ENCODE assay signal across 11 cellular contexts in the genomic region with DNA sequence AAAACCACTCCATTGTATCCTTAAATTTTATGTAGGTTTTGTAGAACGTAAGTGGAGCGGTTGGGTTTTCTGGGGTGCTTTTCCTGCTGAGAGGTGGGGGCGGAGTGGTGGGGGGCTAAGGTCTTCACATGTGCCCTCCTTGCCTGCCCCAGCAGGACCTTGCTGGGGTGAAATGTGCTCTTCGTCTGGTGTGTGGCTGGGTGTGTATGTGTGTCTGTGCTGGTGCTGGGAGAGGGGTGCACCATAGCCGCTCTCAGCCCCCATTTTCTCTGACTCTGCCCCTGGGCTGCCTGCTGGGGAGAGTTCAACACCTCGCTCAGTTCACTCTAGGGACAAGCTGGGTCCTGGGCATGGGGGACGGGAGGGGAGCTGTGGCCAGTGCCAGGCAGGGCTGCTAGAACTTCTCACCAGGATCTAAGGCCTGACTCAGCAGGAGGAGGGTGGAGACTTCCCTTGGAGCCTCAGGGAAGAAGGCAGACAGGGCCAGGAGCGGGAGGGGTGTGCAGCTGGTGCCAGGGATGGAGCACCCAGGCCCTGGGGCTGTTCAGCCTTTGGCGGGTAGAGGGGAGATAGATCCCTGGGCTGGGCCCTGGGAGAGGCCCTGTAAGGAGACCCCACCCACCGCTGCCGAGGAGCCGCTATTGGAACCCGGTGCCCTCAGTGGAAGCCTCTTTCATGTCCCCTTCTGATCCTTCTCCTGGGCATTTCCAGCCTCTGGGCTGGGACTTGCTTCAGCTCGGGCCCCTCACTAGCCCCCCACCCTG. TPM values are rescaled to one million over a fixed set of nuclear protein-coding genes. Genes with fewer than 3 reads are reported as not detected.
DNase-seq lines count a peak whose midpoint lies in the region; ATAC-seq and TF ChIP-seq lines count a peak whose summit lies in the region.
"Had no signal": no experiment of that assay in that cellular context is flagged by ENCODE, and none has a peak within 500 bp of the region (broad histone marks: within the 10 kb centered on the region; RNA-seq: fewer than 3 reads in every experiment).

No MANE protein-coding gene starts in this region.

- DNase-seq in activated CD4-positive, alpha-beta T cell treated with anti-CD3 and anti-CD28 coated beads, Interleukin-2, amount 10 ng/mL, durations not matched to agents 24 days and 14 days, result no peak
- DNase-seq in activated CD4-positive, alpha-beta T cell treated with anti-CD3 and anti-CD28 coated beads for 36 hours, result no peak
- DNase-seq in SW 1271 (lab: John Stamatoyannopoulos, UW) (peak; percentile 44 to 77), glomerular visceral epithelial cell (ENCODE audit: extremely low spot score) (peak; percentile 59), suprapubic skin (ENCODE audit: low spot score in 2 of 2) (no peak), GM20000 (ENCODE audit: low spot score) (no peak)
- DNase-seq in CD8-positive, alpha-beta memory T cell, result no peak
- no peak for DNase-seq in stimulated activated CD4-positive, alpha-beta T cell treated with anti-CD3 and anti-CD28 coated beads, Interleukin-2, amount 100 ng/mL, for 24 hours
- DNase-seq: AML-193, dorsolateral prefrontal cortex, NCI-H1417 treated with DMSO at 0.1 percent for 48 hours had no signal

- no peaks in the 10 kb centered on the region for H3K9me3 Mint-ChIP-seq in activated CD4-positive, alpha-beta T cell treated with anti-CD3 and anti-CD28 coated beads, Interleukin-2, amount 10 ng/mL, durations not matched to agents 24 days and 14 days
- H3K9me3 Mint-ChIP-seq in activated CD4-positive, alpha-beta T cell treated with anti-CD3 and anti-CD28 coated beads for 36 hours (ENCODE audit: low read depth), result no peaks in the 10 kb centered on the region
- no peaks in the 10 kb centered on the region for H3K9me3 Mint-ChIP-seq in CD8-positive, alpha-beta memory T cell

- no peak for TF ChIP-seq EP300 in suprapubic skin (IDR thresholded peaks at IDR 0.05)

- ATAC-seq in activated CD4-positive, alpha-beta T cell treated with anti-CD3 and anti-CD28 coated beads for 36 hours, result no peak

- peaks cover 53% of the 10 kb centered on the region for H3K4me1 ChIP-seq in suprapubic skin
- peaks cover 17% of the 10 kb centered on the region for H3K4me1 ChIP-seq in CD8-positive, alpha-beta memory T cell (ENCODE audit: insufficient read depth, low read length)

- H3K36me3 ChIP-seq in suprapubic skin, result no peaks in the 10 kb centered on the region
- no peaks in the 10 kb centered on the region for H3K36me3 ChIP-seq in CD8-positive, alpha-beta memory T cell (ENCODE audit: insufficient read depth, low read length)

- H3K4me1 Mint-ChIP-seq in activated CD4-positive, alpha-beta T cell treated with anti-CD3 and anti-CD28 coated beads, Interleukin-2, amount 10 ng/mL, durations not matched to agents 24 days and 14 days, result peaks cover 28% of the 10 kb centered on the region
- H3K4me1 Mint-ChIP-seq in activated CD4-positive, alpha-beta T cell treated with anti-CD3 and anti-CD28 coated beads for 36 hours, result peaks cover 14% of the 10 kb centered on the region
- peaks cover 11 to 56% (median 16%) of the 10 kb centered on the region in 3 donors for H3K4me1 Mint-ChIP-seq in CD8-positive, alpha-beta memory T cell

- POLR2A ChIA-PET in activated CD4-positive, alpha-beta T cell treated with anti-CD3 and anti-CD28 coated beads for 36 hours (lab: Charles Lee), result interaction anchor here (0.6 kb wide), 1 partner anchor 130 kb away, joined by 3 read pairs; no protein-coding TSS in a partner anchor
- POLR2A ChIA-PET in CD8-positive, alpha-beta memory T cell (lab: Charles Lee), result interaction anchor here (0.7 kb wide), 1 partner anchor 43 kb away, joined by 4 read pairs; no protein-coding TSS in a partner anchor

- H3K27ac ChIP-seq in suprapubic skin, result peak overlapping the region; percentile 10
- no peak overlapping the region for H3K27ac ChIP-seq in CD8-positive, alpha-beta memory T cell (ENCODE audit: low read depth, low read length)

- H3K27me3 Mint-ChIP-seq in activated CD4-positive, alpha-beta T cell treated with anti-CD3 and anti-CD28 coated beads, Interleukin-2, amount 10 ng/mL, durations not matched to agents 24 days and 14 days, result peaks cover 22% of the 10 kb centered on the region
- peaks cover 18% of the 10 kb centered on the region for H3K27me3 Mint-ChIP-seq in activated CD4-positive, alpha-beta T cell treated with anti-CD3 and anti-CD28 coated beads for 36 hours
- H3K27me3 Mint-ChIP-seq in CD8-positive, alpha-beta memory T cell, result peaks cover 25 to 29% of the 10 kb centered on the region in 2 donors

- H3K36me3 Mint-ChIP-seq in activated CD4-positive, alpha-beta T cell treated with anti-CD3 and anti-CD28 coated beads, Interleukin-2, amount 10 ng/mL, durations not matched to agents 24 days and 14 days (ENCODE audit: low read depth), result no peaks in the 10 kb centered on the region
- no peaks in the 10 kb centered on the region for H3K36me3 Mint-ChIP-seq in activated CD4-positive, alpha-beta T cell treated with anti-CD3 and anti-CD28 coated beads for 36 hours (ENCODE audit: low read depth)
- no peaks in the 10 kb centered on the region for H3K36me3 Mint-ChIP-seq in CD8-positive, alpha-beta memory T cell

- no peaks in the 10 kb centered on the region for H3K9me3 ChIP-seq in suprapubic skin
- no peaks in the 10 kb centered on the region for H3K9me3 ChIP-seq in CD8-positive, alpha-beta memory T cell (ENCODE audit: low read length)

- CTCF ChIA-PET in activated CD4-positive, alpha-beta T cell treated with anti-CD3 and anti-CD28 coated beads for 36 hours (lab: Charles Lee), result interaction anchor here (0.6 to 1.2 kb wide), 2 partner anchors 28 to 64 kb away, joined by 3 read pairs; a partner anchor contains a TSS
- CTCF ChIA-PET in CD8-positive, alpha-beta memory T cell (lab: Charles Lee), result interaction anchor here (0.6 to 3.2 kb wide), 4 partner anchors 9 to 465 kb away, joined by 3 to 17 read pairs (median 4); no protein-coding TSS in a partner anchor

- peaks cover 63% of the 10 kb centered on the region for H3K27me3 ChIP-seq in suprapubic skin
- H3K27me3 ChIP-seq in CD8-positive, alpha-beta memory T cell (ENCODE audit: insufficient read depth, low read length, poor library complexity, severe bottlenecking), result peaks cover 5% of the 10 kb centered on the region

- peak overlapping the region; percentile 28 for H3K4me3 Mint-ChIP-seq in activated CD4-positive, alpha-beta T cell treated with anti-CD3 and anti-CD28 coated beads, Interleukin-2, amount 10 ng/mL, durations not matched to agents 24 days and 14 days
- no peak overlapping the region for H3K4me3 Mint-ChIP-seq in activated CD4-positive, alpha-beta T cell treated with anti-CD3 and anti-CD28 coated beads for 36 hours
- peak overlapping the region in 2 of 7 donors; percentile 46 to 68 for H3K4me3 Mint-ChIP-seq in CD8-positive, alpha-beta memory T cell

- no peak for TF ChIP-seq CTCF in suprapubic skin (IDR thresholded peaks at IDR 0.05)
- no peak for TF ChIP-seq CTCF in GM20000 (IDR thresholded peaks at IDR 0.05; ENCODE audit: extremely low read depth, missing control alignments)

- TF ChIP-seq POLR2A in suprapubic skin (IDR thresholded peaks at IDR 0.05), result no peak

- intact Hi-C loops in activated CD4-positive, alpha-beta T cell treated with anti-CD3 and anti-CD28 coated beads, Interleukin-2, amount 10 ng/mL, durations not matched to agents 24 days and 14 days (cut with micrococcal nuclease), result no loop called here
- intact Hi-C loops in activated CD4-positive, alpha-beta T cell treated with anti-CD3 and anti-CD28 coated beads for 36 hours (cut with DNase I, micrococcal nuclease), result no loop called here

- no peak overlapping the region for H3K4me3 ChIP-seq in suprapubic skin
- no peak overlapping the region for H3K4me3 ChIP-seq in CD8-positive, alpha-beta memory T cell (ENCODE audit: low read length)
- H3K4me3 ChIP-seq: dorsolateral prefrontal cortex had no signal

- no peak overlapping the region for H3K27ac Mint-ChIP-seq in activated CD4-positive, alpha-beta T cell treated with anti-CD3 and anti-CD28 coated beads, Interleukin-2, amount 10 ng/mL, durations not matched to agents 24 days and 14 days
- H3K27ac Mint-ChIP-seq in activated CD4-positive, alpha-beta T cell treated with anti-CD3 and anti-CD28 coated beads for 36 hours, result no peak overlapping the region
- H3K27ac Mint-ChIP-seq in CD8-positive, alpha-beta memory T cell, result peak overlapping the region in 3 of 8 donors; percentile 52 to 95 (median 61)

- 80% methylated on average over 3 of the region's 14 CpGs for WGBS in suprapubic skin

RNA-seq across cellular contexts. Expression of a gene that starts 4.8 kb away (rescaled TPM):
- 0.84 and 0.92 TPM in 2 replicates for total RNA-seq in activated CD4-positive, alpha-beta T cell treated with anti-CD3 and anti-CD28 coated beads, Interleukin-2, amount 10 ng/mL, durations not matched to agents 24 days and 14 days
- total RNA-seq in activated CD4-positive, alpha-beta T cell treated with anti-CD3 and anti-CD28 coated beads for 36 hours, result not detected
- 1 to 10 TPM in 3 of 4 donors, under 1 TPM in 1; 0.79 to 8.7 (median 3.3) TPM for total RNA-seq in suprapubic skin
- total RNA-seq in CD8-positive, alpha-beta memory T cell, result not detected
- polyA plus RNA-seq in CD8-positive, alpha-beta memory T cell, result not detected

RNA-seq across cellular contexts. Expression of a gene that starts 8.7 kb away (rescaled TPM):
- 5.5 and 6.8 TPM in 2 replicates for total RNA-seq in activated CD4-positive, alpha-beta T cell treated with anti-CD3 and anti-CD28 coated beads, Interleukin-2, amount 10 ng/mL, durations not matched to agents 24 days and 14 days
- total RNA-seq in activated CD4-positive, alpha-beta T cell treated with anti-CD3 and anti-CD28 coated beads for 36 hours, result 1 to 10 TPM; 2.3 to 3.3 TPM
- 1 to 10 TPM; 1.1 to 5.1 (median 1.8) TPM for total RNA-seq in suprapubic skin
- total RNA-seq in CD8-positive, alpha-beta memory T cell, result 1 to 10 TPM; 2.4 to 2.7 TPM
- 0.40 TPM for polyA plus RNA-seq in CD8-positive, alpha-beta memory T cell

RNA-seq across cellular contexts. Expression of a gene that starts 18.3 kb away (rescaled TPM):
- total RNA-seq in activated CD4-positive, alpha-beta T cell treated with anti-CD3 and anti-CD28 coated beads, Interleukin-2, amount 10 ng/mL, durations not matched to agents 24 days and 14 days, result 35.4 and 36.8 TPM in 2 replicates
- 10 to 100 TPM; 40.6 to 50.0 TPM for total RNA-seq in activated CD4-positive, alpha-beta T cell treated with anti-CD3 and anti-CD28 coated beads for 36 hours
- 10 to 100 TPM in 3 of 4 donors, 1 to 10 TPM in 1; 8.6 to 27.9 (median 13.2) TPM for total RNA-seq in suprapubic skin
- 10 to 100 TPM; 24.2 to 24.5 TPM for total RNA-seq in CD8-positive, alpha-beta memory T cell
- polyA plus RNA-seq in CD8-positive, alpha-beta memory T cell, result 30.9 TPM

RNA-seq across cellular contexts. Expression of a gene that starts 34.7 kb away (rescaled TPM):
- 50.0 TPM in 2 replicates for total RNA-seq in activated CD4-positive, alpha-beta T cell treated with anti-CD3 and anti-CD28 coated beads, Interleukin-2, amount 10 ng/mL, durations not matched to agents 24 days and 14 days
- 10 to 100 TPM; 39.6 to 40.2 TPM for total RNA-seq in activated CD4-positive, alpha-beta T cell treated with anti-CD3 and anti-CD28 coated beads for 36 hours
- total RNA-seq in suprapubic skin, result 10 to 100 TPM; 14.8 to 18.4 (median 16.2) TPM
- 10 to 100 TPM; 35.3 to 36.9 TPM for total RNA-seq in CD8-positive, alpha-beta memory T cell
- 120 TPM for polyA plus RNA-seq in CD8-positive, alpha-beta memory T cell

RNA-seq across cellular contexts. Expression of a gene that starts 35.2 kb away (rescaled TPM):
- 0.23 and 0.28 TPM in 2 replicates for total RNA-seq in activated CD4-positive, alpha-beta T cell treated with anti-CD3 and anti-CD28 coated beads, Interleukin-2, amount 10 ng/mL, durations not matched to agents 24 days and 14 days
- under 1 TPM; 0.42 to 0.50 TPM for total RNA-seq in activated CD4-positive, alpha-beta T cell treated with anti-CD3 and anti-CD28 coated beads for 36 hours
- total RNA-seq in suprapubic skin, result under 1 TPM; 0.45 to 0.68 (median 0.52) TPM
- total RNA-seq in CD8-positive, alpha-beta memory T cell, result under 1 TPM; 0.38 to 0.44 TPM
- 0.49 TPM for polyA plus RNA-seq in CD8-positive, alpha-beta memory T cell

Comparison
In these comparisons a context has a peak if more than half of its experiments do, and no peak if none do; other contexts are left out.
1. DNase-seq: peak in SW 1271 (2 of 2) and glomerular visceral epithelial cell (single experiment); none in activated CD4-positive, alpha-beta T cell treated with anti-CD3 and anti-CD28 coated beads, Interleukin-2, amount 10 ng/mL, durations not matched to agents 24 days and 14 days (single experiment), activated CD4-positive, alpha-beta T cell treated with anti-CD3 and anti-CD28 coated beads for 36 hours (single experiment), suprapubic skin (0 of 2), CD8-positive, alpha-beta memory T cell (0 of 5), stimulated activated CD4-positive, alpha-beta T cell treated with anti-CD3 and anti-CD28 coated beads, Interleukin-2, amount 100 ng/mL, for 24 hours (0 of 2) and GM20000 (single experiment).